ENCODE assay signal across 8 cellular contexts in the genomic region with DNA sequence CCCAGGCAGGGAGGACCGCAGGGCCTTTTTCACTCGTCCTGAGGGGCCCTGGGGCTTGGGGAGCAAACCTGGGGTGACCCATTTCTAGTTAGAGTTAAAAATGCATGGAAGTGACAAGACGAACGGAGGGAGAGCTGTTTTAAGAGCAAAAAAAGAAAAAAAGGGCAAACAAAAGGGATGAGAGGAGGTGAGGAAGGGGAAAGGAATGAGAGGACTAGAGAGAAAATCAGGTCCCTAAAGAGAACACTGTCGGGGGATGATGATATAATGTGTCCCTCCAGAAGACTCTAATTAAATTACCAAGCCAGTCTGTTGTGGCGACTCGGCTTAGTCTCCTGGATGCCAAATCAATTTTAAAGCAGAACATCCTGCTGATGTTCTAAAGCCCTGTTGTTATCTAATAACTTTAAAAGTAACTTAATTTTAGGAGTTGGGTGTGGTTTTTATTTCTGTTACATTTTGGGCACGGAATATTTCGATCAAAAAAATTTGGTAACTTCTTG. TPM values are rescaled to one million over a fixed set of nuclear protein-coding genes. Genes with fewer than 3 reads are reported as not detected.
DNase-seq lines count a peak whose midpoint lies in the region; ATAC-seq and TF ChIP-seq lines count a peak whose summit lies in the region.

No MANE protein-coding gene starts in this region.

- H3K9me2 ChIP-seq in hepatocyte (replicated peaks; ENCODE audit: insufficient read depth): no peaks in the 10 kb centered on the region

- peaks cover 52% of the 10 kb centered on the region for H3K79me2 ChIP-seq in hepatocyte

- no peaks in the 10 kb centered on the region for H3K9me3 ChIP-seq in T-helper 17 cell (ENCODE audit: control insufficient read depth, low read length, poor library complexity, severe bottlenecking)
- no peaks in the 10 kb centered on the region for H3K9me3 ChIP-seq in hepatocyte (ENCODE audit: low read depth)

- H3K9me3 Mint-ChIP-seq in stimulated activated naive B cell treated with anti-CD40 and anti-IgM and Interleukin-4, amounts not matched to agents 10 μg/mL and 1 μg/mL and 100 μg/mL, for 72 hours: no peaks in the 10 kb centered on the region

- H3K36me3 ChIP-seq in hepatocyte (replicated peaks; ENCODE audit: insufficient read depth, low read depth): no peaks in the 10 kb centered on the region

- H2AFZ ChIP-seq in hepatocyte: peak overlapping the region; percentile 74

- no peaks in the 10 kb centered on the region for H3K27me3 Mint-ChIP-seq in T-helper 17 cell
- H3K27me3 Mint-ChIP-seq in stimulated activated naive B cell treated with anti-CD40 and anti-IgM and Interleukin-4, amounts not matched to agents 10 μg/mL and 1 μg/mL and 100 μg/mL, for 72 hours: no peaks in the 10 kb centered on the region

- ATAC-seq in T-helper 17 cell: no peak
- ATAC-seq in stimulated activated naive B cell treated with anti-CD40 and anti-IgM and Interleukin-4, amounts not matched to agents 10 μg/mL and 1 μg/mL and 100 μg/mL, for 72 hours (replicated peaks): no peak

- no peak for TF ChIP-seq CTCF in hepatocyte (IDR thresholded peaks at IDR 0.05; ENCODE audit: poor library complexity)

- H3K4me1 ChIP-seq in hepatocyte (ENCODE audit: insufficient read depth): peaks cover 18% of the 10 kb centered on the region

- no peaks in the 10 kb centered on the region for H3K27me3 ChIP-seq in hepatocyte

- H4K20me1 ChIP-seq in hepatocyte (ENCODE audit: insufficient read depth, poor library complexity, severe bottlenecking): peaks cover 21% of the 10 kb centered on the region

- 5% methylated on average over 9 of the region's 9 CpGs for WGBS in hepatocyte (ENCODE audit: low lambda C conversion rate, missing lambda C conversion rate)

- H3K36me3 Mint-ChIP-seq in T-helper 17 cell (ENCODE audit: low read depth): peaks cover 8% of the 10 kb centered on the region
- H3K36me3 Mint-ChIP-seq in stimulated activated naive B cell treated with anti-CD40 and anti-IgM and Interleukin-4, amounts not matched to agents 10 μg/mL and 1 μg/mL and 100 μg/mL, for 72 hours: no peaks in the 10 kb centered on the region

- DNase-seq in NCI-H2171 treated with DMSO at 0.1 percent for 48 hours (lab: John Stamatoyannopoulos, UW) (peak; percentile 0), NCI-H2171 (lab: John Stamatoyannopoulos, UW) (no peak), T-helper 17 cell (no peak), hepatocyte (ENCODE audit: low spot score) (no peak), NCI-H1694 (lab: John Stamatoyannopoulos, UW) (no peak), T-helper 9 cell (no peak)
- DNase-seq in stimulated activated naive B cell treated with anti-CD40 and anti-IgM and Interleukin-4, amounts not matched to agents 10 μg/mL and 1 μg/mL and 100 μg/mL, for 72 hours: no peak
- DNase-seq in central memory CD4-positive, alpha-beta T cell: no peak

- H3K4me3 Mint-ChIP-seq in T-helper 17 cell: peak overlapping the region; percentile 100
- H3K4me3 Mint-ChIP-seq in stimulated activated naive B cell treated with anti-CD40 and anti-IgM and Interleukin-4, amounts not matched to agents 10 μg/mL and 1 μg/mL and 100 μg/mL, for 72 hours: peak overlapping the region; percentile 89 to 90

- peak overlapping the region; percentile 97 for H3K27ac Mint-ChIP-seq in T-helper 17 cell
- peak overlapping the region; percentile 90 for H3K27ac Mint-ChIP-seq in stimulated activated naive B cell treated with anti-CD40 and anti-IgM and Interleukin-4, amounts not matched to agents 10 μg/mL and 1 μg/mL and 100 μg/mL, for 72 hours

- H3K27ac ChIP-seq in hepatocyte: peak overlapping the region; percentile 94

- H3K4me1 Mint-ChIP-seq in T-helper 17 cell: peaks cover 45% of the 10 kb centered on the region
- H3K4me1 Mint-ChIP-seq in stimulated activated naive B cell treated with anti-CD40 and anti-IgM and Interleukin-4, amounts not matched to agents 10 μg/mL and 1 μg/mL and 100 μg/mL, for 72 hours: peaks cover 17 to 25% of the 10 kb centered on the region in 2 donors

- peak overlapping the region; percentile 59 for H3K4me3 ChIP-seq in hepatocyte

- peak overlapping the region; percentile 83 for H3K4me2 ChIP-seq in hepatocyte

RNA-seq across cellular contexts. Expression of a gene that starts 1.1 kb away (rescaled TPM):
- total RNA-seq in T-helper 17 cell (10 to 100 TPM; 32.2 to 69.5 TPM), hepatocyte (80.0 and 82.2 TPM in 2 replicates)
- 45.7 and 50.4 TPM in 2 replicates for polyA plus RNA-seq in hepatocyte
